ENCODE assay signal across 8 cellular contexts in genomic region chr12:112978163-112979081, GRCh38. TPM values are rescaled to one million over a fixed set of nuclear protein-coding genes. Genes with fewer than 3 reads are reported as not detected.
DNase-seq lines count a peak whose midpoint lies in the region; ATAC-seq, FAIRE-seq and TF ChIP-seq lines count a peak whose summit lies in the region.

A gene with protein sequence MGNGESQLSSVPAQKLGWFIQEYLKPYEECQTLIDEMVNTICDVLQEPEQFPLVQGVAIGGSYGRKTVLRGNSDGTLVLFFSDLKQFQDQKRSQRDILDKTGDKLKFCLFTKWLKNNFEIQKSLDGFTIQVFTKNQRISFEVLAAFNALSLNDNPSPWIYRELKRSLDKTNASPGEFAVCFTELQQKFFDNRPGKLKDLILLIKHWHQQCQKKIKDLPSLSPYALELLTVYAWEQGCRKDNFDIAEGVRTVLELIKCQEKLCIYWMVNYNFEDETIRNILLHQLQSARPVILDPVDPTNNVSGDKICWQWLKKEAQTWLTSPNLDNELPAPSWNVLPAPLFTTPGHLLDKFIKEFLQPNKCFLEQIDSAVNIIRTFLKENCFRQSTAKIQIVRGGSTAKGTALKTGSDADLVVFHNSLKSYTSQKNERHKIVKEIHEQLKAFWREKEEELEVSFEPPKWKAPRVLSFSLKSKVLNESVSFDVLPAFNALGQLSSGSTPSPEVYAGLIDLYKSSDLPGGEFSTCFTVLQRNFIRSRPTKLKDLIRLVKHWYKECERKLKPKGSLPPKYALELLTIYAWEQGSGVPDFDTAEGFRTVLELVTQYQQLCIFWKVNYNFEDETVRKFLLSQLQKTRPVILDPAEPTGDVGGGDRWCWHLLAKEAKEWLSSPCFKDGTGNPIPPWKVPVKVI (plus strand): TSS chr12:112978519. CDS start chr12:112978609, 90 bp downstream.

- H3K4me3 Mint-ChIP-seq in CD8-positive, alpha-beta memory T cell = peak within 1 kb of the TSS; percentile 99 to 100 (median 100)
- H3K4me3 Mint-ChIP-seq in neural progenitor cell = no peak within 1 kb of the TSS

- H3F3A ChIP-seq in neural progenitor cell (ENCODE audit: low read depth) = peaks cover 5% of the 10 kb centered on the region

- no peaks in the 10 kb centered on the region for H3K36me3 ChIP-seq in CD8-positive, alpha-beta memory T cell (ENCODE audit: insufficient read depth, low read length)
- H3K36me3 ChIP-seq in KMS-11 (ENCODE audit: insufficient read depth) (no peaks in the 10 kb centered on the region), endothelial cell of umbilical vein (ENCODE audit: control insufficient read depth in 2 of 2, extremely low read depth in 1 of 2, insufficient read depth in 2 of 2, low read length in 2 of 2) (no peaks in the 10 kb centered on the region), neural progenitor cell (no peaks in the 10 kb centered on the region), suprapubic skin (no peaks in the 10 kb centered on the region)

- ATAC-seq in GM21423 (IDR thresholded peaks at IDR 0.05; ENCODE audit: unreplicated experiment) = peak; percentile 92

- intact Hi-C loops in endothelial cell of umbilical vein (cut with micrococcal nuclease) = loop anchor here (1.0 kb wide), 1 partner anchor 78 kb away; no protein-coding TSS in a partner anchor

- peaks cover 0 to 5% (median 0%) of the 10 kb centered on the region in 5 donors for H3K9me3 Mint-ChIP-seq in CD8-positive, alpha-beta memory T cell
- H3K9me3 Mint-ChIP-seq in neural progenitor cell = peaks cover 3% of the 10 kb centered on the region

- dilution Hi-C loops in endothelial cell of umbilical vein (cut with MboI; ENCODE audit: extremely low pct_ligation_motif_present, low sequenced_read_pairs) = no loop called here

- peak within 1 kb of the TSS; percentile 88 for H2AFZ ChIP-seq in KMS-11 (ENCODE audit: low read depth)
- peak within 1 kb of the TSS; percentile 92 for H2AFZ ChIP-seq in endothelial cell of umbilical vein (ENCODE audit: low read depth, low read length)
- peak within 1 kb of the TSS; percentile 99 for H2AFZ ChIP-seq in neural progenitor cell (replicated peaks)

- no peaks in the 10 kb centered on the region for H3K9me1 ChIP-seq in endothelial cell of umbilical vein (replicated peaks; ENCODE audit: control insufficient read depth, extremely low read depth, insufficient read depth, low read length)

- peak within 1 kb of the TSS; percentile 84; the same call in 1 of the 2 replicates for H3K4me2 ChIP-seq in KMS-11
- peak within 1 kb of the TSS; percentile 37 for H3K4me2 ChIP-seq in endothelial cell of umbilical vein (ENCODE audit: insufficient read depth, low read length)
- H3K4me2 ChIP-seq in neural progenitor cell = no peak within 1 kb of the TSS

- no peaks in the 10 kb centered on the region for H3K9me3 ChIP-seq in CD8-positive, alpha-beta memory T cell (ENCODE audit: low read length)
- no peaks in the 10 kb centered on the region for H3K9me3 ChIP-seq in endothelial cell of umbilical vein (replicated peaks; ENCODE audit: control insufficient read depth, insufficient read depth, low read length)
- H3K9me3 ChIP-seq in neural progenitor cell (ENCODE audit: low read depth) = no peaks in the 10 kb centered on the region
- no peaks in the 10 kb centered on the region for H3K9me3 ChIP-seq in suprapubic skin

- H3K27ac Mint-ChIP-seq in CD8-positive, alpha-beta memory T cell = peak within 1 kb of the TSS; percentile 96 to 99 (median 98)
- no peak within 1 kb of the TSS for H3K27ac Mint-ChIP-seq in neural progenitor cell

- H3K36me3 Mint-ChIP-seq in CD8-positive, alpha-beta memory T cell = peaks cover 4 to 30% (median 5%) of the 10 kb centered on the region in 3 donors
- H3K36me3 Mint-ChIP-seq in neural progenitor cell = no peaks in the 10 kb centered on the region

- TF ChIP-seq POLR2A in endothelial cell of umbilical vein (IDR thresholded peaks at IDR 0.05; ENCODE audit: low read depth, low read length) (no peak), suprapubic skin (IDR thresholded peaks at IDR 0.05) (peak in 1 of 2 donors; percentile 20)

- no TSS peak for BruUV-seq in endothelial cell of umbilical vein (replicated peaks; lab: Mats Ljungman, UMichigan)

- H3K79me2 ChIP-seq in KMS-11 (ENCODE audit: insufficient read depth, low read depth) (no peaks in the 10 kb centered on the region), endothelial cell of umbilical vein (ENCODE audit: control insufficient read depth, insufficient read depth, low read length) (no peaks in the 10 kb centered on the region), neural progenitor cell (ENCODE audit: low read depth) (no peaks in the 10 kb centered on the region)

- TF ChIP-seq CTCF in KMS-11 (conservative IDR thresholded peaks at IDR 0.05; ENCODE audit: low read depth, low read length) (no peak), endothelial cell of umbilical vein (IDR thresholded peaks at IDR 0.05; ENCODE audit: extremely low read depth in 1 of 2, insufficient read depth in 1 of 2, low read depth in 1 of 2, low read length in 2 of 2) (no peak), neural progenitor cell (IDR thresholded peaks at IDR 0.05) (no peak), suprapubic skin (IDR thresholded peaks at IDR 0.05) (no peak)

- H3K27me3 Mint-ChIP-seq in CD8-positive, alpha-beta memory T cell = no peaks in the 10 kb centered on the region
- H3K27me3 Mint-ChIP-seq in neural progenitor cell (ENCODE audit: insufficient read depth, low read depth) = no peaks in the 10 kb centered on the region

- 25% methylated on average over 16 of the region's 19 CpGs for WGBS in suprapubic skin

- peak; percentile 59 to 89 (median 82) for DNase-seq in CD8-positive, alpha-beta memory T cell
- peak; percentile 24 to 56 for DNase-seq in activated CD8-positive, alpha-beta memory T cell treated with anti-CD3 and anti-CD28 coated beads for 1 hour (ENCODE audit: extremely low read depth in 1 of 2, low read depth in 1 of 2)
- DNase-seq in endothelial cell of umbilical vein (ENCODE audit: low read depth, low spot score) (peak; percentile 51), neural progenitor cell (ENCODE audit: low spot score) (peak; percentile 14), suprapubic skin (ENCODE audit: low spot score in 2 of 2) (no peak), iPS-NIHi11 (ENCODE audit: low spot score) (no peak)

- CTCF ChIA-PET in CD8-positive, alpha-beta memory T cell (lab: Charles Lee) = interaction anchor here (0.7 to 2.7 kb wide), 14 partner anchors 10 to 196 kb away, joined by 3 to 37 read pairs (median 4); partner anchors contain the start of genes OAS1 and OAS3
- CTCF ChIA-PET in endothelial cell of umbilical vein (lab: Charles Lee) = interaction anchor here (0.6 to 3.2 kb wide), 6 partner anchors 10 to 120 kb away, joined by 3 to 44 read pairs (median 6); partner anchors contain the start of gene OAS3

- FAIRE-seq in endothelial cell of umbilical vein (lab: Jason Lieb, UNC) = peak; percentile 77

- H3K4me1 ChIP-seq in CD8-positive, alpha-beta memory T cell (ENCODE audit: insufficient read depth, low read length) = peaks cover 36% of the 10 kb centered on the region
- H3K4me1 ChIP-seq in KMS-11 (ENCODE audit: low read depth, poor library complexity, severe bottlenecking) (peaks cover 20% of the 10 kb centered on the region), endothelial cell of umbilical vein (ENCODE audit: control insufficient read depth, extremely low read depth, insufficient read depth, low read length) (peaks cover 6% of the 10 kb centered on the region), neural progenitor cell (peaks cover 7% of the 10 kb centered on the region), suprapubic skin (peaks cover 25% of the 10 kb centered on the region)

- H3K27me3 ChIP-seq in CD8-positive, alpha-beta memory T cell (ENCODE audit: insufficient read depth, low read length, poor library complexity, severe bottlenecking) = no peaks in the 10 kb centered on the region
- H3K27me3 ChIP-seq in KMS-11 (ENCODE audit: insufficient read depth, low read depth) (no peaks in the 10 kb centered on the region), endothelial cell of umbilical vein (ENCODE audit: control insufficient read depth in 2 of 2, insufficient read depth in 2 of 2, low read length in 2 of 2) (no peaks in the 10 kb centered on the region), neural progenitor cell (no peaks in the 10 kb centered on the region), suprapubic skin (no peaks in the 10 kb centered on the region)

- H3K4me1 Mint-ChIP-seq in CD8-positive, alpha-beta memory T cell = peaks cover 44 to 64% (median 52%) of the 10 kb centered on the region in 3 donors
- H3K4me1 Mint-ChIP-seq in neural progenitor cell = no peaks in the 10 kb centered on the region

- no peak for TF ChIP-seq EP300 in suprapubic skin (IDR thresholded peaks at IDR 0.05)

- POLR2A ChIA-PET in CD8-positive, alpha-beta memory T cell (lab: Charles Lee) = interaction anchor here (0.5 to 2.8 kb wide), 11 partner anchors 14 to 1136 kb away, joined by 3 to 24 read pairs (median 4); partner anchors contain the start of genes MAPKAPK5, OAS1 and OAS3
- POLR2A ChIA-PET in endothelial cell of umbilical vein (lab: Charles Lee) = no interaction called here

- peak within 1 kb of the TSS; percentile 99 for H3K4me3 ChIP-seq in CD8-positive, alpha-beta memory T cell (ENCODE audit: low read length)
- no peak within 1 kb of the TSS for H3K4me3 ChIP-seq in KMS-11 (IDR thresholded peaks at IDR 0.05; ENCODE audit: insufficient read depth, low read depth, low read length)
- peak within 1 kb of the TSS in 2 of 3 experiments; percentile 26 to 66 for H3K4me3 ChIP-seq in endothelial cell of umbilical vein (replicated peaks in 1 of 3; ENCODE audit: insufficient read depth in 1 of 3, low read depth in 1 of 3, low read length in 3 of 3)
- no peak within 1 kb of the TSS for H3K4me3 ChIP-seq in neural progenitor cell
- peak within 1 kb of the TSS; percentile 45 for H3K4me3 ChIP-seq in suprapubic skin

- H4K20me1 ChIP-seq in KMS-11 (ENCODE audit: insufficient read depth) (no peaks in the 10 kb centered on the region), endothelial cell of umbilical vein (replicated peaks; ENCODE audit: control insufficient read depth, extremely low read depth, insufficient read depth, low read length) (no peaks in the 10 kb centered on the region), neural progenitor cell (ENCODE audit: low read depth) (no peaks in the 10 kb centered on the region)

- H3K9ac ChIP-seq in KMS-11 = peak within 1 kb of the TSS; percentile 52; the same call in 1 of the 2 replicates
- H3K9ac ChIP-seq in endothelial cell of umbilical vein (replicated peaks; ENCODE audit: extremely low read depth, insufficient read depth, low read length) = no peak within 1 kb of the TSS
- no peak within 1 kb of the TSS for H3K9ac ChIP-seq in neural progenitor cell

- H3K27ac ChIP-seq in CD8-positive, alpha-beta memory T cell (ENCODE audit: low read depth, low read length) = peak within 1 kb of the TSS; percentile 84
- H3K27ac ChIP-seq in KMS-11 (peak within 1 kb of the TSS; percentile 67), endothelial cell of umbilical vein (ENCODE audit: insufficient read depth, low read depth, low read length) (no peak within 1 kb of the TSS), neural progenitor cell (no peak within 1 kb of the TSS), suprapubic skin (peak within 1 kb of the TSS; percentile 73)

RNA-seq across cellular contexts. Expression of the gene that starts here (rescaled TPM):
- 10 to 100 TPM; 40.1 to 46.6 TPM for total RNA-seq in CD8-positive, alpha-beta memory T cell
- 50.9 TPM for polyA plus RNA-seq in CD8-positive, alpha-beta memory T cell
- total RNA-seq in endothelial cell of umbilical vein = 2.4 and 3.1 TPM in 2 replicates
- 1.3 and 1.7 TPM in 2 replicates for polyA plus RNA-seq in endothelial cell of umbilical vein
- 1.5 and 1.6 TPM in 2 replicates for polyA plus RNA-seq in endothelial cell of umbilical vein (2011; cell fraction: cytosol; rRNA removed)
- polyA plus RNA-seq in endothelial cell of umbilical vein (2011; cell fraction: nucleus; rRNA removed) = 1.0 and 1.4 TPM in 2 replicates
- 5.5 and 6.4 TPM in 2 replicates for polyA plus RNA-seq in endothelial cell of umbilical vein (2012)
- polyA minus RNA-seq in endothelial cell of umbilical vein = 4.2 and 5.3 TPM in 2 replicates
- polyA minus RNA-seq in endothelial cell of umbilical vein (2011; cell fraction: cytosol; rRNA and poly(A)+ RNA removed) = not detected
- 1.9 and 2.5 TPM in 2 replicates for polyA minus RNA-seq in endothelial cell of umbilical vein (2011; cell fraction: nucleus; rRNA and poly(A)+ RNA removed)
- 0.12 TPM in 1 of 2 replicates, not detected in the other for total RNA-seq in neural progenitor cell (ENCODE audit: low replicate concordance)
- total RNA-seq in suprapubic skin = 1 to 10 TPM; 1.2 to 4.2 (median 3.2) TPM

Comparison
In these comparisons a context has a peak if more than half of its experiments do, and no peak if none do; other contexts are left out.
1. Peak in DNase-seq in neural progenitor cell; RNA of the gene not detected or under 1 TPM.
2. DNase-seq: peak in CD8-positive, alpha-beta memory T cell (5 of 5), activated CD8-positive, alpha-beta memory T cell treated with anti-CD3 and anti-CD28 coated beads for 1 hour (2 of 2) and endothelial cell of umbilical vein (single experiment); none in suprapubic skin (0 of 2) and iPS-NIHi11 (single experiment).
3. H3K27ac ChIP-seq: peak in CD8-positive, alpha-beta memory T cell (single experiment), KMS-11 (single experiment) and suprapubic skin (single experiment); none in endothelial cell of umbilical vein (single experiment) and neural progenitor cell (single experiment).
4. H3K4me3 ChIP-seq: peak in CD8-positive, alpha-beta memory T cell (single experiment), endothelial cell of umbilical vein (2 of 3) and suprapubic skin (single experiment); none in KMS-11 (single experiment) and neural progenitor cell (single experiment).
5. Peak in every context shown above with its lines, with median percentiles within 50 percentile points of each other: H2AFZ ChIP-seq.